Comparison of ENCODE assay signal across 1 cellular context in genomic region chr6:158040051-158040803, GRCh38.
TF ChIP-seq lines count a peak whose summit lies in the region.

No MANE protein-coding gene starts in this region.

TF ChIP-seq in HepG2, 621 proteins besides CTCF, POLR2A, EP300 and RAD21 (continued from another document and continues in another):
- TF ChIP-seq RORA (CRISPR knock-in tag; IDR thresholded peaks at IDR 0.05) (no peak), PREB (CRISPR knock-in tag; IDR thresholded peaks at IDR 0.05) (no peak), ZBTB14 (CRISPR knock-in tag; IDR thresholded peaks at IDR 0.05) (no peak), KAT7 (CRISPR knock-in tag; IDR thresholded peaks at IDR 0.05; ENCODE audit: borderline replicate concordance) (no peak), ZBTB46 (CRISPR knock-in tag; IDR thresholded peaks at IDR 0.05; ENCODE audit: borderline replicate concordance) (no peak), CBX2 (IDR thresholded peaks at IDR 0.05; ENCODE audit: low read depth, low read length) (no peak), CBX2 (CRISPR knock-in tag; IDR thresholded peaks at IDR 0.05; ENCODE audit: low read depth) (no peak), HMGXB4 (CRISPR knock-in tag; IDR thresholded peaks at IDR 0.05; ENCODE audit: borderline replicate concordance in 1 of 2, low read depth in 1 of 2) (peak in 1 of 2 experiments; percentile 53; a peak in 2 of 4 replicates), ATF5 (CRISPR knock-in tag; IDR thresholded peaks at IDR 0.05; ENCODE audit: low read depth) (no peak), ARID5B (CRISPR knock-in tag; IDR thresholded peaks at IDR 0.05) (peak; percentile 95), PRDM15 (CRISPR knock-in tag; IDR thresholded peaks at IDR 0.05) (no peak), ZNF773 (CRISPR knock-in tag; IDR thresholded peaks at IDR 0.05; ENCODE audit: borderline replicate concordance) (0 out of 2 replicates have a peak, but pooled peaks have one; percentile 16), TOPORS (CRISPR knock-in tag; IDR thresholded peaks at IDR 0.05) (no peak), ZSCAN12 (CRISPR knock-in tag; IDR thresholded peaks at IDR 0.05) (no peak), SNAPC5 (CRISPR knock-in tag; IDR thresholded peaks at IDR 0.05; ENCODE audit: borderline replicate concordance) (no peak), GRHL1 (CRISPR knock-in tag; conservative IDR thresholded peaks at IDR 0.05) (no peak), ZNF776 (CRISPR knock-in tag; IDR thresholded peaks at IDR 0.05) (peak; percentile 40; the same call in 1 of the 2 replicates), KLF15 (CRISPR knock-in tag; IDR thresholded peaks at IDR 0.05; ENCODE audit: borderline replicate concordance) (no peak; the same call in 1 of the 2 replicates), JDP2 (CRISPR knock-in tag; IDR thresholded peaks at IDR 0.05; ENCODE audit: borderline replicate concordance) (no peak), ZNF33B (CRISPR knock-in tag; IDR thresholded peaks at IDR 0.05) (no peak; the same call in 1 of the 2 replicates), PLRG1 (conservative IDR thresholded peaks at IDR 0.05) (no peak), FOXA3 (CRISPR knock-in tag; IDR thresholded peaks at IDR 0.05) (no peak; the same call in none of the 2 replicates), MTA1 (CRISPR knock-in tag; IDR thresholded peaks at IDR 0.05; ENCODE audit: borderline replicate concordance) (no peak; the same call in 1 of the 2 replicates), ZNF34 (CRISPR knock-in tag; IDR thresholded peaks at IDR 0.05; ENCODE audit: borderline replicate concordance) (0 out of 2 replicates have a peak, but pooled peaks have one; percentile 61), ZSCAN25 (CRISPR knock-in tag; IDR thresholded peaks at IDR 0.05) (no peak), HDAC2 (CRISPR knock-in tag; IDR thresholded peaks at IDR 0.05) (peak; percentile 96), STAT5B (CRISPR knock-in tag; IDR thresholded peaks at IDR 0.05) (no peak), ZNF10 (CRISPR knock-in tag; IDR thresholded peaks at IDR 0.05; ENCODE audit: borderline replicate concordance, low read depth) (no peak), TCF12 (IDR thresholded peaks at IDR 0.05) (no peak), TCF12 (CRISPR knock-in tag; IDR thresholded peaks at IDR 0.05) (no peak; the same call in 1 of the 2 replicates), ZNF414 (CRISPR knock-in tag; IDR thresholded peaks at IDR 0.05) (peak; percentile 82; the same call in 1 of the 2 replicates), NFATC3 (CRISPR knock-in tag; IDR thresholded peaks at IDR 0.05) (no peak), DMAP1 (CRISPR knock-in tag; IDR thresholded peaks at IDR 0.05) (no peak), BCL3 (CRISPR knock-in tag; IDR thresholded peaks at IDR 0.05) (no peak; the same call in 1 of the 2 replicates), NR2F2 (IDR thresholded peaks at IDR 0.05; ENCODE audit: borderline replicate concordance, low read depth) (0 out of 2 replicates have a peak, but pooled peaks have one; percentile 81), ZNF234 (CRISPR knock-in tag; conservative IDR thresholded peaks at IDR 0.05) (no peak), ZNF335 (CRISPR knock-in tag; IDR thresholded peaks at IDR 0.05) (no peak), POLR2AphosphoS5 (IDR thresholded peaks at IDR 0.05; ENCODE audit: low read depth, low read length) (peak; percentile 34; the same call in 1 of the 2 replicates), ZFP82 (CRISPR knock-in tag; IDR thresholded peaks at IDR 0.05; ENCODE audit: borderline replicate concordance) (no peak), ZNF101 (CRISPR knock-in tag; IDR thresholded peaks at IDR 0.05; ENCODE audit: borderline replicate concordance, low read depth) (peak; percentile 70; the same call in 1 of the 2 replicates), ZNF136 (CRISPR knock-in tag; IDR thresholded peaks at IDR 0.05; ENCODE audit: low read depth) (peak; percentile 90; the same call in 1 of the 2 replicates)
